ENCODE assay signal across 23 cellular contexts in the genomic region with DNA sequence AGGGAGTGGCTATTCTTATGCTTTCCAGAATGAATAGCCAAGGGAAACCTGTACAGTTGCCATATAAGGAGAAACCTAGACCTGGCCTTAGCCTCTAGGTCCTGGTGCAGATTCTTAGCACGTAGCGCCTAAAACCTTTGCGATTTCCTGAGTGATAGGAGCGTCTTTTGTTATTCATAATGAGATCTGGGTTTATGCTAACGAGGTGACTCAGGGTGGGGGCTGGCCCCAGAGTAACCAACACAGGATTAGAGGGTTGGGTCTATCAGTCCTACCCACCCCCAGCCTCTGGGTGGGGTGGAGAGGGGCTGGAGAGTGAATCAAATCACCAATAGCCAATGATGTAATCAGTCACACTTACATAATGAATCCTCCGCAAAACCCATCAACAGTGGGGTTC.
DNase-seq lines count a peak whose midpoint lies in the region; ATAC-seq, FAIRE-seq and TF ChIP-seq lines count a peak whose summit lies in the region.
"Had no signal": no experiment of that assay in that cellular context is flagged by ENCODE, and none has a peak within 500 bp of the region (broad histone marks: within the 10 kb centered on the region; RNA-seq: fewer than 3 reads in every experiment).

No MANE protein-coding gene starts in this region.

- H3K27ac Mint-ChIP-seq in CD4-positive, alpha-beta T cell: no peak overlapping the region
- H3K27ac Mint-ChIP-seq in activated CD4-positive, alpha-beta memory T cell treated with anti-CD3 and anti-CD28 coated beads for 36 hours: peak overlapping the region; percentile 30
- H3K27ac Mint-ChIP-seq: activated B cell treated with CpG ODN at 0.5 μM for 24 hours; HFFc6; natural killer cell treated with Interleukin-12 subunit alpha and Interleukin-12 subunit beta and Interleukin-15 and Interleukin-18, amount 100 ng/mL, for 72 hours had no signal

- WGBS in adrenal gland, 4 donors: 89 to 93% (median 92%) methylated on average over 6 of the region's 6 CpGs

- H3K4me1 Mint-ChIP-seq in CD4-positive, alpha-beta T cell (ENCODE audit: low read depth): peaks cover 11% of the 10 kb centered on the region
- H3K4me1 Mint-ChIP-seq in activated CD4-positive, alpha-beta memory T cell treated with anti-CD3 and anti-CD28 coated beads for 36 hours (ENCODE audit: low read depth): peaks cover 7% of the 10 kb centered on the region

- TF ChIP-seq POLR2A in adrenal gland (IDR thresholded peaks at IDR 0.05): no peak

- no peak for TF ChIP-seq CTCF in CD4-positive, alpha-beta T cell (IDR thresholded peaks at IDR 0.05)
- TF ChIP-seq CTCF in kidney (IDR thresholded peaks at IDR 0.05; ENCODE audit: borderline replicate concordance, extremely low read depth, insufficient read depth) (no peak), adrenal gland (IDR thresholded peaks at IDR 0.05) (no peak)

- peak; percentile 82 for ATAC-seq in CD4-positive, alpha-beta T cell (ENCODE audit: poor library complexity)
- ATAC-seq in GM18867 (IDR thresholded peaks at IDR 0.05; ENCODE audit: unreplicated experiment): no peak

- H3K4me3 ChIP-seq in kidney (ENCODE audit: low read length in 2 of 2) (no peak overlapping the region), adrenal gland (no peak overlapping the region)
- H3K4me3 ChIP-seq: esophagus squamous epithelium, psoas muscle, thyroid gland had no signal

- POLR2A ChIA-PET in CD4-positive, alpha-beta T cell (lab: Charles Lee): no interaction called here
- POLR2A ChIA-PET in activated CD4-positive, alpha-beta memory T cell treated with anti-CD3 and anti-CD28 coated beads for 36 hours (lab: Charles Lee): no interaction called here

- no peaks in the 10 kb centered on the region for H3K9me3 Mint-ChIP-seq in CD4-positive, alpha-beta T cell
- no peaks in the 10 kb centered on the region for H3K9me3 Mint-ChIP-seq in activated CD4-positive, alpha-beta memory T cell treated with anti-CD3 and anti-CD28 coated beads for 36 hours
- H3K9me3 Mint-ChIP-seq: activated B cell treated with CpG ODN at 0.5 μM for 24 hours; central memory CD8-positive, alpha-beta T cell; HFFc6; memory B cell; natural killer cell treated with Interleukin-12 subunit alpha and Interleukin-12 subunit beta and Interleukin-15 and Interleukin-18, amount 100 ng/mL, for 72 hours had no signal

- no peaks in the 10 kb centered on the region for H3K27me3 Mint-ChIP-seq in CD4-positive, alpha-beta T cell
- H3K27me3 Mint-ChIP-seq in activated CD4-positive, alpha-beta memory T cell treated with anti-CD3 and anti-CD28 coated beads for 36 hours: no peaks in the 10 kb centered on the region
- H3K27me3 Mint-ChIP-seq: activated B cell treated with CpG ODN at 0.5 μM for 24 hours; central memory CD8-positive, alpha-beta T cell; memory B cell; natural killer cell treated with Interleukin-12 subunit alpha and Interleukin-12 subunit beta and Interleukin-15 and Interleukin-18, amount 100 ng/mL, for 72 hours had no signal

- no peak for FAIRE-seq in kidney (lab: Jason Lieb, UNC)
- FAIRE-seq: A204.1 had no signal

- no peaks in the 10 kb centered on the region for H3K36me3 ChIP-seq in kidney (ENCODE audit: control insufficient read depth in 1 of 2, insufficient read depth in 2 of 2, low read length in 2 of 2)
- no peaks in the 10 kb centered on the region for H3K36me3 ChIP-seq in adrenal gland (replicated peaks in 1 of 2)
- H3K36me3 ChIP-seq: thyroid gland had no signal

- no peaks in the 10 kb centered on the region for H3K36me3 Mint-ChIP-seq in CD4-positive, alpha-beta T cell (ENCODE audit: low read depth)
- peaks cover 5% of the 10 kb centered on the region for H3K36me3 Mint-ChIP-seq in activated CD4-positive, alpha-beta memory T cell treated with anti-CD3 and anti-CD28 coated beads for 36 hours
- H3K36me3 Mint-ChIP-seq: natural killer cell treated with Interleukin-12 subunit alpha and Interleukin-12 subunit beta and Interleukin-15 and Interleukin-18, amount 100 ng/mL, for 72 hours had no signal

- peak; percentile 18 for DNase-seq in activated CD4-positive, alpha-beta T cell treated with anti-CD3 and anti-CD28 coated beads for 48 hours
- no peak for DNase-seq in activated CD4-positive, alpha-beta T cell treated with anti-CD3 and anti-CD28 coated beads for 4 hours
- DNase-seq in CD4-positive, alpha-beta T cell: peak in 1 of 10 experiments; percentile 9
- DNase-seq in activated CD4-positive, alpha-beta memory T cell treated with anti-CD3 and anti-CD28 coated beads for 36 hours: peak; percentile 45
- peak; percentile 14 for DNase-seq in kidney
- DNase-seq in adrenal gland: no peak
- DNase-seq in NCI-H748 treated with DMSO at 0.1 percent for 48 hours (lab: John Stamatoyannopoulos, UW): no peak
- DNase-seq: activated B cell treated with CpG ODN at 0.5 μM for 24 hours; amniotic stem cell; effector CD4-positive, alpha-beta T cell; esophagus squamous epithelium; glutamatergic neuron; HFFc6; NCI-H2081; thyroid gland had no signal

- H3K4me1 ChIP-seq in kidney (ENCODE audit: control insufficient read depth in 1 of 2, insufficient read depth in 1 of 2, low read depth in 1 of 2, low read length in 2 of 2): peaks cover 9 to 10% of the 10 kb centered on the region in 2 donors
- no peaks in the 10 kb centered on the region for H3K4me1 ChIP-seq in adrenal gland (replicated peaks in 1 of 2)
- H3K4me1 ChIP-seq: thyroid gland had no signal

- intact Hi-C loops in CD4-positive, alpha-beta T cell (cut with DNase I, micrococcal nuclease): no loop called here
- intact Hi-C loops in activated CD4-positive, alpha-beta memory T cell treated with anti-CD3 and anti-CD28 coated beads for 36 hours (cut with micrococcal nuclease): no loop called here
- intact Hi-C loops in kidney (cut with DNase I): no loop called here
- intact Hi-C loops in adrenal gland (cut with DNase I): no loop called here

- CTCF ChIA-PET in CD4-positive, alpha-beta T cell (lab: Charles Lee): no interaction called here
- CTCF ChIA-PET in activated CD4-positive, alpha-beta memory T cell treated with anti-CD3 and anti-CD28 coated beads for 36 hours (lab: Charles Lee): no interaction called here

- H3K27me3 ChIP-seq in CD4-positive, alpha-beta T cell (ENCODE audit: control insufficient read depth, insufficient read depth, low read length): no peaks in the 10 kb centered on the region
- no peaks in the 10 kb centered on the region for H3K27me3 ChIP-seq in adrenal gland
- H3K27me3 ChIP-seq: esophagus squamous epithelium, thyroid gland had no signal

- no peak overlapping the region for H3K4me3 Mint-ChIP-seq in CD4-positive, alpha-beta T cell
- no peak overlapping the region for H3K4me3 Mint-ChIP-seq in activated CD4-positive, alpha-beta memory T cell treated with anti-CD3 and anti-CD28 coated beads for 36 hours
- H3K4me3 Mint-ChIP-seq: activated B cell treated with CpG ODN at 0.5 μM for 24 hours; central memory CD8-positive, alpha-beta T cell; HFFc6; memory B cell; natural killer cell treated with Interleukin-12 subunit alpha and Interleukin-12 subunit beta and Interleukin-15 and Interleukin-18, amount 100 ng/mL, for 72 hours had no signal

- no peak overlapping the region for H3K27ac ChIP-seq in CD4-positive, alpha-beta T cell (ENCODE audit: low read depth, low read length)
- H3K27ac ChIP-seq in kidney (ENCODE audit: low read depth in 2 of 2, low read length in 2 of 2) (no peak overlapping the region), adrenal gland (no peak overlapping the region)
- H3K27ac ChIP-seq: C4-2B, esophagus squamous epithelium, KMS-11, psoas muscle, thyroid gland had no signal

- H3K9me3 ChIP-seq in CD4-positive, alpha-beta T cell (ENCODE audit: control insufficient read depth, low read length): no peaks in the 10 kb centered on the region
- H3K9me3 ChIP-seq in kidney (ENCODE audit: control insufficient read depth in 1 of 2, low read length in 2 of 2) (no peaks in the 10 kb centered on the region), adrenal gland (replicated peaks in 1 of 3) (no peaks in the 10 kb centered on the region)
- H3K9me3 ChIP-seq: esophagus squamous epithelium, psoas muscle, thyroid gland had no signal

- H3K9ac ChIP-seq in kidney (ENCODE audit: low read length in 2 of 2): no peak overlapping the region
- H3K9ac ChIP-seq: KMS-11 had no signal

Comparison
In these comparisons a context has a peak if more than half of its experiments do, and no peak if none do; other contexts are left out.
1. DNase-seq: peak in activated CD4-positive, alpha-beta T cell treated with anti-CD3 and anti-CD28 coated beads for 48 hours (single experiment), activated CD4-positive, alpha-beta memory T cell treated with anti-CD3 and anti-CD28 coated beads for 36 hours (single experiment) and kidney (single experiment); none in activated CD4-positive, alpha-beta T cell treated with anti-CD3 and anti-CD28 coated beads for 4 hours (0 of 2), adrenal gland (0 of 7) and NCI-H748 treated with DMSO at 0.1 percent for 48 hours (single experiment).